In the genomic region with DNA sequence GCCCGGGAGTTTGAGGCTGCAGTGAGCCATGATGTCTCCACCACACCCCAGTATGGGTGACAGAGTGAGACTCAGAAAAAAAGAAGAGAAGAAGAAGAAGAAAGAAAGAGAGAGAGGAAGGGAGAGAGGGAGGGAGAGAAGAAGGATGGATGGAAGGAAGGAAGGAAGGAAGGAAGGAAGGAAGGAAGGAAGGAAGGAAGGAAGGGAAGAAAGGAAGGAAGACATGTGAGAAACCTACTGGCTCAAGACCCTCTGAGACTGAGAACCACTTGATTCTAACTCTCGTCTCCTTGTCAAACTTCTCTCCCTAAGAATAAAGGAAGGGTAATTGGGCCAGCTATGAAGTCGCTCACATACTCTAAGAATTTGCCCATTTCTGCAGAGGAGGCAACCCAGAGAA, we compare ENCODE assay signal across 19 cellular contexts.
"Had no signal": no experiment of that assay in that cellular context is flagged by ENCODE, and none has a peak within 500 bp of the region (broad histone marks: within the 10 kb centered on the region; RNA-seq: fewer than 3 reads in every experiment).

No MANE protein-coding gene starts in this region.

- H3K27ac ChIP-seq: dorsolateral prefrontal cortex, lower lobe of right lung, neural progenitor cell, parathyroid adenoma, right lobe of liver, stomach, tibial artery had no signal

- H3K36me3 ChIP-seq: lower lobe of right lung, neural progenitor cell, right lobe of liver, stomach, tibial artery had no signal

- H3K9me3 ChIP-seq: lower lobe of right lung, mucosa of descending colon, right lobe of liver, tibial artery had no signal

- H3K27me3 ChIP-seq: dorsolateral prefrontal cortex, neural progenitor cell, right lobe of liver, stomach, tibial artery had no signal

- H3K79me2 ChIP-seq: parathyroid adenoma had no signal

- ATAC-seq: left ventricle myocardium superior; lower lobe of right lung; mucosa of descending colon; naive thymus-derived CD4-positive, alpha-beta T cell; right lobe of liver had no signal

- H3K27me3 Mint-ChIP-seq: progenitor cell of endocrine pancreas had no signal

- H3K4me2 ChIP-seq: neural progenitor cell had no signal

- H3K4me3 ChIP-seq: dorsolateral prefrontal cortex, lower lobe of right lung, mucosa of descending colon, neural progenitor cell, right lobe of liver, stomach, tibial artery had no signal

- H3K4me3 Mint-ChIP-seq: mesothelial cell of epicardium; naive thymus-derived CD4-positive, alpha-beta T cell; nephron; neural progenitor cell; type B pancreatic cell had no signal

- H2AFZ ChIP-seq: neural progenitor cell, parathyroid adenoma had no signal

- H3K27ac Mint-ChIP-seq: mesothelial cell of epicardium; naive thymus-derived CD4-positive, alpha-beta T cell; nephron; neural progenitor cell; progenitor cell of endocrine pancreas; type B pancreatic cell had no signal

- DNase-seq: dorsolateral prefrontal cortex; effector CD4-positive, alpha-beta T cell; left ventricle myocardium superior; lower lobe of right lung; mucosa of descending colon; naive thymus-derived CD4-positive, alpha-beta T cell; right lobe of liver; small intestine; stimulated activated CD4-positive, alpha-beta T cell treated with anti-CD3 and anti-CD28 coated beads, Interleukin-15, amount 100 ng/mL, for 24 hours; stimulated activated CD4-positive, alpha-beta T cell treated with anti-CD3 and anti-CD28 coated beads, Interleukin-2, amount 100 ng/mL, for 48 hours; stimulated activated naive CD4-positive, alpha-beta T cell treated with Interleukin-2 at 50 U/mL for 16 hours; stomach; tibial artery had no signal

- H3K9ac ChIP-seq: neural progenitor cell, parathyroid adenoma had no signal

- H3K36me3 Mint-ChIP-seq: type B pancreatic cell had no signal

- H3K4me1 ChIP-seq: lower lobe of right lung, neural progenitor cell, parathyroid adenoma, right lobe of liver, stomach, tibial artery had no signal
